ENCODE assay signal across 34 cellular contexts in the genomic region with DNA sequence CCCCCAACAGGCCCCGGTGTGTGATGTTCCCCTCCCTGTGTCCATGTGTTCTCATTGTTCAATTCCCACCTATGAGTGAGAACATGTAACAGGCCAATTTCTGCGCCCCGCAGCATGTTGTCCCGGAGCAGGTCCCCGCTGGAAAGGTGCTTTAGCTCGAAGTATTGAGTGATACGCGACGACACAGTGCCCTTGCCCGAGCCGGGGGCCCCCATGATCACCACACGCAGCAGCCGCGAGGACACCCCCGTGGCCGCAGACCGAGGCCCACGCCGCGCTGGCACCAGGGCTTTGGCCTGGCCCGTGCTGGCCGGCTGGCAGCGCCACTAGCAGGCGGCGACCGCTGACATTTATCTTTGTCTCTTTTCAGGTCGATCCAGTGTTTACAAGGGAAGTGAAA.
"Had no signal": no experiment of that assay in that cellular context is flagged by ENCODE, and none has a peak within 500 bp of the region (broad histone marks: within the 10 kb centered on the region; RNA-seq: fewer than 3 reads in every experiment).

No MANE protein-coding gene starts in this region.

- H3K27ac Mint-ChIP-seq: activated B cell treated with CpG ODN at 0.5 μM for 24 hours; activated CD4-positive, alpha-beta memory T cell treated with anti-CD3 and anti-CD28 coated beads, Interleukin-2, amount 10 ng/mL, durations not matched to agents 7 days and 5 days; activated CD4-positive, alpha-beta T cell treated with anti-CD3 and anti-CD28 coated beads, Interleukin-2, amount 10 ng/mL, durations not matched to agents 24 days and 14 days; activated CD8-positive, alpha-beta memory T cell treated with anti-CD3 and anti-CD28 coated beads, Interleukin-2, amount 10 ng/mL, durations not matched to agents 7 days and 5 days; activated CD8-positive, alpha-beta T cell treated with anti-CD3 and anti-CD28 coated beads, Interleukin-2, amount 10 ng/mL, durations not matched to agents 7 days and 5 days; activated naive CD4-positive, alpha-beta T cell treated with anti-CD3 and anti-CD28 coated beads for 36 hours; activated naive CD4-positive, alpha-beta T cell treated with anti-CD3 and anti-CD28 coated beads, Interleukin-2, amount 50 U/mL, for 72 hours; activated naive CD8-positive, alpha-beta T cell treated with anti-CD3 and anti-CD28 coated beads for 36 hours; activated T-cell treated with anti-CD3 and anti-CD28 coated beads, Interleukin-2, amount 50 U/mL, for 24 hours; activated T-helper 2 cell treated with anti-CD3 and anti-CD28 coated beads, Interferon-gamma antibody, Interleukin-2, Interleukin-4, amounts not matched to agents 10 μg/mL and 5 μg/mL and 100 μg/mL, durations not matched to agents 14 hours and 24 hours and 36 hours; T-helper 1 cell treated with Interleukin-12 subunit alpha and Interleukin-12 subunit beta and Interleukin-4 antibody, amounts not matched to agents 30 μg/mL and 1 μg/mL, for 36 hours; T-helper 2 cell treated with Interferon-gamma antibody and Interleukin-4, amounts not matched to agents 5 μg/mL and 100 μg/mL, for 36 hours had no signal

- H3K4me3 ChIP-seq: adrenal gland, body of pancreas, breast epithelium had no signal

- H3K9me3 ChIP-seq: adrenal gland, body of pancreas, breast epithelium had no signal

- H3K27ac ChIP-seq: adrenal gland, body of pancreas, brain microvascular endothelial cell, breast epithelium, VCaP had no signal

- H3K27me3 ChIP-seq: adrenal gland, body of pancreas, brain microvascular endothelial cell, breast epithelium had no signal

- H3K36me3 ChIP-seq: adrenal gland, brain microvascular endothelial cell, breast epithelium had no signal

- H3K27me3 Mint-ChIP-seq: activated CD4-positive, alpha-beta memory T cell treated with anti-CD3 and anti-CD28 coated beads, Interleukin-2, amount 10 ng/mL, durations not matched to agents 7 days and 5 days; activated CD8-positive, alpha-beta memory T cell treated with anti-CD3 and anti-CD28 coated beads, Interleukin-2, amount 10 ng/mL, durations not matched to agents 7 days and 5 days; activated T-cell treated with anti-CD3 and anti-CD28 coated beads, Interleukin-2, amount 50 U/mL, for 24 hours had no signal

- ATAC-seq: activated CD8-positive, alpha-beta memory T cell treated with anti-CD3 and anti-CD28 coated beads, Interleukin-2, amount 10 ng/mL, durations not matched to agents 7 days and 5 days; activated CD8-positive, alpha-beta T cell treated with anti-CD3 and anti-CD28 coated beads, Interleukin-2, amount 10 ng/mL, durations not matched to agents 7 days and 5 days; activated naive CD4-positive, alpha-beta T cell treated with anti-CD3 and anti-CD28 coated beads, Interleukin-2, amount 50 U/mL, for 72 hours; body of pancreas had no signal

- H3K4me1 ChIP-seq: adrenal gland, breast epithelium had no signal

- H3K4me3 Mint-ChIP-seq: activated B cell treated with CpG ODN at 0.5 μM for 24 hours; activated CD4-positive, alpha-beta memory T cell treated with anti-CD3 and anti-CD28 coated beads, Interleukin-2, amount 10 ng/mL, durations not matched to agents 7 days and 5 days; activated CD4-positive, alpha-beta T cell treated with anti-CD3 and anti-CD28 coated beads, Interleukin-2, amount 10 ng/mL, durations not matched to agents 24 days and 14 days; activated CD8-positive, alpha-beta memory T cell treated with anti-CD3 and anti-CD28 coated beads, Interleukin-2, amount 10 ng/mL, durations not matched to agents 7 days and 5 days; activated CD8-positive, alpha-beta T cell treated with anti-CD3 and anti-CD28 coated beads, Interleukin-2, amount 10 ng/mL, durations not matched to agents 7 days and 5 days; activated naive CD4-positive, alpha-beta T cell treated with anti-CD3 and anti-CD28 coated beads for 36 hours; activated naive CD8-positive, alpha-beta T cell treated with anti-CD3 and anti-CD28 coated beads for 36 hours; activated T-cell treated with anti-CD3 and anti-CD28 coated beads, Interleukin-2, amount 50 U/mL, for 24 hours; T-helper 1 cell treated with Interleukin-12 subunit alpha and Interleukin-12 subunit beta and Interleukin-4 antibody, amounts not matched to agents 30 μg/mL and 1 μg/mL, for 36 hours; T-helper 2 cell treated with Interferon-gamma antibody and Interleukin-4, amounts not matched to agents 5 μg/mL and 100 μg/mL, for 36 hours had no signal

- DNase-seq: activated B cell treated with CpG ODN at 0.5 μM for 24 hours; activated CD4-positive, alpha-beta memory T cell treated with anti-CD3 and anti-CD28 coated beads, Interleukin-2, amount 10 ng/mL, durations not matched to agents 7 days and 5 days; activated CD4-positive, alpha-beta T cell treated with anti-CD3 and anti-CD28 coated beads for 4 hours; activated CD4-positive, alpha-beta T cell treated with anti-CD3 and anti-CD28 coated beads, Interleukin-2, amount 10 ng/mL, durations not matched to agents 24 days and 14 days; activated CD4-positive, alpha-beta T cell treated with anti-CD3 and anti-CD28 coated beads, Interleukin-2, amount 50 U/mL, for 1 hour; activated CD4-positive, alpha-beta T cell treated with anti-CD3 and anti-CD28 coated beads, Interleukin-2, amount 50 U/mL, for 4 hours; activated CD4-positive, CD25-positive, alpha-beta regulatory T cell treated with anti-CD3 and anti-CD28 coated beads, Interleukin-2, amount 50 U/mL, for 72 hours; activated CD8-positive, alpha-beta memory T cell treated with anti-CD3 and anti-CD28 coated beads for 24 hours; activated CD8-positive, alpha-beta memory T cell treated with anti-CD3 and anti-CD28 coated beads, Interleukin-2, amount 10 ng/mL, durations not matched to agents 7 days and 5 days; activated CD8-positive, alpha-beta memory T cell treated with anti-CD3 and anti-CD28 coated beads, Interleukin-2, amount 50 U/mL, for 48 hours; activated CD8-positive, alpha-beta T cell treated with anti-CD3 and anti-CD28 coated beads, Interleukin-2, amount 10 ng/mL, durations not matched to agents 7 days and 5 days; activated effector memory CD4-positive, alpha-beta T cell treated with Interleukin-2 at 50 U/mL for 16 hours; activated gamma-delta T cell; activated naive CD4-positive, alpha-beta T cell; activated naive CD4-positive, alpha-beta T cell treated with anti-CD3 and anti-CD28 coated beads for 36 hours; activated naive CD4-positive, alpha-beta T cell treated with anti-CD3 and anti-CD28 coated beads, Interleukin-2, amount 50 U/mL, for 16 hours; activated naive CD8-positive, alpha-beta T cell treated with anti-CD3 and anti-CD28 coated beads for 36 hours; activated T-cell treated with anti-CD3 and anti-CD28 coated beads, Interleukin-2, amount 50 U/mL, for 24 hours; activated T-cell treated with anti-CD3 and anti-CD28 coated beads, Interleukin-2, amount 50 U/mL, for 48 hours; adrenal gland; amniotic stem cell; aorta; body of pancreas; brain microvascular endothelial cell; central memory CD4-positive, alpha-beta T cell; T-helper 1 cell; T-helper 2 cell; T-helper 9 cell had no signal

- H3K9me3 Mint-ChIP-seq: activated B cell treated with CpG ODN at 0.5 μM for 24 hours; activated CD4-positive, alpha-beta T cell treated with anti-CD3 and anti-CD28 coated beads, Interleukin-2, amount 10 ng/mL, durations not matched to agents 24 days and 14 days; activated naive CD4-positive, alpha-beta T cell treated with anti-CD3 and anti-CD28 coated beads for 36 hours; activated naive CD4-positive, alpha-beta T cell treated with anti-CD3 and anti-CD28 coated beads, Interleukin-2, amount 50 U/mL, for 72 hours; activated naive CD8-positive, alpha-beta T cell treated with anti-CD3 and anti-CD28 coated beads for 36 hours; activated T-cell treated with anti-CD3 and anti-CD28 coated beads, Interleukin-2, amount 50 U/mL, for 24 hours; activated T-helper 2 cell treated with anti-CD3 and anti-CD28 coated beads, Interferon-gamma antibody, Interleukin-2, Interleukin-4, amounts not matched to agents 10 μg/mL and 5 μg/mL and 100 μg/mL, durations not matched to agents 14 hours and 24 hours and 36 hours; T-helper 1 cell treated with Interleukin-12 subunit alpha and Interleukin-12 subunit beta and Interleukin-4 antibody, amounts not matched to agents 30 μg/mL and 1 μg/mL, for 36 hours; T-helper 2 cell treated with Interferon-gamma antibody and Interleukin-4, amounts not matched to agents 5 μg/mL and 100 μg/mL, for 36 hours had no signal

- H3K4me1 Mint-ChIP-seq: activated B cell treated with CpG ODN at 0.5 μM for 24 hours; activated CD4-positive, alpha-beta memory T cell treated with anti-CD3 and anti-CD28 coated beads, Interleukin-2, amount 10 ng/mL, durations not matched to agents 7 days and 5 days; activated CD8-positive, alpha-beta memory T cell treated with anti-CD3 and anti-CD28 coated beads, Interleukin-2, amount 10 ng/mL, durations not matched to agents 7 days and 5 days had no signal

- H3K36me3 Mint-ChIP-seq: activated CD8-positive, alpha-beta memory T cell treated with anti-CD3 and anti-CD28 coated beads, Interleukin-2, amount 10 ng/mL, durations not matched to agents 7 days and 5 days; activated naive CD4-positive, alpha-beta T cell treated with anti-CD3 and anti-CD28 coated beads, Interleukin-2, amount 50 U/mL, for 72 hours; activated naive CD8-positive, alpha-beta T cell treated with anti-CD3 and anti-CD28 coated beads for 36 hours had no signal
